ENCODE assay signal across 11 cellular contexts in genomic region chr1:12406218-12407021, GRCh38.
DNase-seq lines count a peak whose midpoint lies in the region; ATAC-seq, FAIRE-seq and TF ChIP-seq lines count a peak whose summit lies in the region.
"Had no signal": no experiment of that assay in that cellular context is flagged by ENCODE, and none has a peak within 500 bp of the region (broad histone marks: within the 10 kb centered on the region; RNA-seq: fewer than 3 reads in every experiment).

No MANE protein-coding gene starts in this region.

- WGBS in pancreas, 2 donors = 37 to 38% methylated on average over 8 of the region's 8 CpGs

- H3K4me3 ChIP-seq in BLaER1 (no peak overlapping the region), pancreas (no peak overlapping the region)
- H3K4me3 ChIP-seq in effector memory CD4-positive, alpha-beta T cell (ENCODE audit: insufficient read depth, low read depth, low read length, poor library complexity, severe bottlenecking) = no peak overlapping the region

- H3K27ac ChIP-seq in BLaER1 (no peak overlapping the region), pancreas (peak overlapping the region in 3 of 4 donors; percentile 10 to 67 (median 64))
- H3K27ac ChIP-seq in effector memory CD4-positive, alpha-beta T cell (ENCODE audit: insufficient read depth, low read length, poor library complexity, severe bottlenecking) = no peak overlapping the region

- no peak for TF ChIP-seq CTCF in pancreas (IDR thresholded peaks at IDR 0.05)

- H3K9ac ChIP-seq in BLaER1 = no peak overlapping the region

- no peaks in the 10 kb centered on the region for H4K20me1 ChIP-seq in BLaER1

- peaks cover 17% of the 10 kb centered on the region for H3K9me3 ChIP-seq in BLaER1
- H3K9me3 ChIP-seq in pancreas = no peaks in the 10 kb centered on the region
- no peaks in the 10 kb centered on the region for H3K9me3 ChIP-seq in effector memory CD4-positive, alpha-beta T cell (ENCODE audit: control insufficient read depth, low read length)

- no peak for DNase-seq in activated naive CD8-positive, alpha-beta T cell treated with anti-CD3 and anti-CD28 coated beads for 36 hours
- DNase-seq in globus pallidus (ENCODE audit: low spot score) (peak; percentile 37), pancreas (no peak), NCI-H526 treated with DMSO at 0.1 percent for 48 hours (lab: John Stamatoyannopoulos, UW) (no peak)
- DNase-seq in activated CD4-positive, CD25-positive, alpha-beta regulatory T cell treated with anti-CD3 and anti-CD28 coated beads, Interleukin-2, amount 50 U/mL, for 72 hours = no peak
- no peak for DNase-seq in NK-92 treated with Interleukin-12 subunit alpha and Interleukin-12 subunit beta, amount 100 ng/mL, for 24 hours (lab: John Stamatoyannopoulos, UW)
- DNase-seq in effector memory CD4-positive, alpha-beta T cell = no peak
- DNase-seq: activated naive CD8-positive, alpha-beta T cell treated with anti-CD3 and anti-CD28 coated beads, Interleukin-2, amount 10 ng/mL, durations not matched to agents 7 days and 5 days; NCI-H2171 treated with DMSO at 0.1 percent for 48 hours had no signal

- peaks cover 47% of the 10 kb centered on the region for H3K36me3 Mint-ChIP-seq in activated naive CD8-positive, alpha-beta T cell treated with anti-CD3 and anti-CD28 coated beads for 36 hours

- H3K4me1 Mint-ChIP-seq in activated naive CD8-positive, alpha-beta T cell treated with anti-CD3 and anti-CD28 coated beads for 36 hours = peaks cover 37% of the 10 kb centered on the region

- peaks cover 8% of the 10 kb centered on the region for H3K9me3 Mint-ChIP-seq in activated naive CD8-positive, alpha-beta T cell treated with anti-CD3 and anti-CD28 coated beads for 36 hours

- peak overlapping the region; percentile 73 for H3K27ac Mint-ChIP-seq in activated naive CD8-positive, alpha-beta T cell treated with anti-CD3 and anti-CD28 coated beads for 36 hours
- H3K27ac Mint-ChIP-seq: activated naive CD8-positive, alpha-beta T cell treated with anti-CD3 and anti-CD28 coated beads, Interleukin-2, amount 10 ng/mL, durations not matched to agents 7 days and 5 days had no signal

- H3K27me3 ChIP-seq in BLaER1 = no peaks in the 10 kb centered on the region
- no peaks in the 10 kb centered on the region for H3K27me3 ChIP-seq in pancreas
- no peaks in the 10 kb centered on the region for H3K27me3 ChIP-seq in effector memory CD4-positive, alpha-beta T cell (replicated peaks; ENCODE audit: control insufficient read depth, insufficient read depth, low read length, poor library complexity, severe bottlenecking)

- peaks cover 47% of the 10 kb centered on the region for H3K36me3 ChIP-seq in BLaER1
- no peaks in the 10 kb centered on the region for H3K36me3 ChIP-seq in pancreas
- H3K36me3 ChIP-seq in effector memory CD4-positive, alpha-beta T cell (ENCODE audit: control insufficient read depth, insufficient read depth, low read length) = peaks cover 41% of the 10 kb centered on the region

- FAIRE-seq in pancreas (lab: Jason Lieb, UNC) = no peak
- FAIRE-seq: H1 had no signal

- peak in 3 of 4 donors; percentile 9 to 28 (median 17) for ATAC-seq in pancreas

- peaks cover 36% of the 10 kb centered on the region for H3K4me1 ChIP-seq in BLaER1
- peaks cover 29 to 60% (median 34%) of the 10 kb centered on the region in 3 donors for H3K4me1 ChIP-seq in pancreas
- no peaks in the 10 kb centered on the region for H3K4me1 ChIP-seq in effector memory CD4-positive, alpha-beta T cell (ENCODE audit: control insufficient read depth, insufficient read depth, low read length, poor library complexity, severe bottlenecking)

- intact Hi-C loops in pancreas (cut with DNase I) = loop anchor here in 1 of 3 donors (10.0 kb wide), 1 partner anchor 208 kb away; the partner anchor contains the start of gene DHRS3

- H3K4me2 ChIP-seq in BLaER1 = peak overlapping the region; percentile 39

- H3K4me3 Mint-ChIP-seq in activated naive CD8-positive, alpha-beta T cell treated with anti-CD3 and anti-CD28 coated beads for 36 hours = no peak overlapping the region
- H3K4me3 Mint-ChIP-seq: activated naive CD8-positive, alpha-beta T cell treated with anti-CD3 and anti-CD28 coated beads, Interleukin-2, amount 10 ng/mL, durations not matched to agents 7 days and 5 days had no signal

- no peaks in the 10 kb centered on the region for H3K27me3 Mint-ChIP-seq in activated naive CD8-positive, alpha-beta T cell treated with anti-CD3 and anti-CD28 coated beads for 36 hours
- H3K27me3 Mint-ChIP-seq: activated naive CD8-positive, alpha-beta T cell treated with anti-CD3 and anti-CD28 coated beads, Interleukin-2, amount 10 ng/mL, durations not matched to agents 7 days and 5 days had no signal

Comparison
In these comparisons a context has a peak if more than half of its experiments do, and no peak if none do; other contexts are left out.
1. H3K27ac ChIP-seq: peak in pancreas (3 of 4); none in BLaER1 (single experiment) and effector memory CD4-positive, alpha-beta T cell (single experiment).